ENCODE assay signal across 8 cellular contexts in genomic region chr7:47453093-47454056, GRCh38.
DNase-seq lines count a peak whose midpoint lies in the region; ATAC-seq, FAIRE-seq and TF ChIP-seq lines count a peak whose summit lies in the region.

No MANE protein-coding gene starts in this region.

- H3K4me1 ChIP-seq in endothelial cell of umbilical vein (ENCODE audit: control insufficient read depth, extremely low read depth, insufficient read depth, low read length) (peaks cover 46% of the 10 kb centered on the region), muscle layer of duodenum (ENCODE audit: control insufficient read depth in 1 of 2, insufficient read depth in 2 of 2, low read length in 2 of 2) (peaks cover 16 to 28% of the 10 kb centered on the region in 2 donors)

- H3K4me3 ChIP-seq in endothelial cell of umbilical vein (replicated peaks in 1 of 3; ENCODE audit: insufficient read depth in 1 of 3, low read depth in 1 of 3, low read length in 3 of 3), result peak overlapping the region in 2 of 3 experiments; percentile 38 to 72
- H3K4me3 ChIP-seq in muscle layer of duodenum (ENCODE audit: low read depth in 1 of 2, low read length in 2 of 2), result no peak overlapping the region

- CTCF ChIA-PET in endothelial cell of umbilical vein (lab: Charles Lee), result interaction anchor here (0.9 to 4.5 kb wide), 9 partner anchors 8 to 366 kb away, joined by 3 to 24 read pairs (median 7); no protein-coding TSS in a partner anchor

- intact Hi-C loops in endothelial cell of umbilical vein (cut with micrococcal nuclease), result loop anchor here (1.0 to 10.0 kb wide), 7 partner anchors 22 to 631 kb away; partner anchors contain the start of genes TNS3 and UPP1
- intact Hi-C loops in activated T-helper 1 cell treated with anti-CD3 and anti-CD28 coated beads, Interleukin-12 subunit alpha, Interleukin-12 subunit beta, Interleukin-2, Interleukin-4 antibody, amounts not matched to agents 30 ng/mL and 10 ng/mL and 1 ng/mL, durations not matched to agents 14 hours and 24 hours and 36 hours (cut with micrococcal nuclease), result no loop called here

- H3K9me3 Mint-ChIP-seq in activated T-helper 1 cell treated with anti-CD3 and anti-CD28 coated beads, Interleukin-12 subunit alpha, Interleukin-12 subunit beta, Interleukin-2, Interleukin-4 antibody, amounts not matched to agents 30 ng/mL and 10 ng/mL and 1 ng/mL, durations not matched to agents 14 hours and 24 hours and 36 hours, result no peaks in the 10 kb centered on the region

- no peaks in the 10 kb centered on the region for H4K20me1 ChIP-seq in endothelial cell of umbilical vein (replicated peaks; ENCODE audit: control insufficient read depth, extremely low read depth, insufficient read depth, low read length)

- H3K9ac ChIP-seq in endothelial cell of umbilical vein (replicated peaks; ENCODE audit: extremely low read depth, insufficient read depth, low read length), result peak overlapping the region; percentile 94

- no TSS peak for BruUV-seq in endothelial cell of umbilical vein (replicated peaks; lab: Mats Ljungman, UMichigan)

- H3K36me3 Mint-ChIP-seq in activated T-helper 1 cell treated with anti-CD3 and anti-CD28 coated beads, Interleukin-12 subunit alpha, Interleukin-12 subunit beta, Interleukin-2, Interleukin-4 antibody, amounts not matched to agents 30 ng/mL and 10 ng/mL and 1 ng/mL, durations not matched to agents 14 hours and 24 hours and 36 hours (ENCODE audit: low read depth), result no peaks in the 10 kb centered on the region

- DNase-seq in AG20443 (ENCODE audit: low spot score) (peak; percentile 85), NCI-H69 (lab: John Stamatoyannopoulos, UW) (peak; percentile 77), endothelial cell of umbilical vein (ENCODE audit: low read depth, low spot score) (peak; percentile 74)
- no peak for DNase-seq in activated T-helper 1 cell treated with anti-CD3 and anti-CD28 coated beads, Interleukin-12 subunit alpha, Interleukin-12 subunit beta, Interleukin-2, Interleukin-4 antibody, amounts not matched to agents 30 ng/mL and 10 ng/mL and 1 ng/mL, durations not matched to agents 14 hours and 24 hours and 36 hours (ENCODE audit: low spot score)

- no peaks in the 10 kb centered on the region for H3K4me1 Mint-ChIP-seq in activated T-helper 1 cell treated with anti-CD3 and anti-CD28 coated beads, Interleukin-12 subunit alpha, Interleukin-12 subunit beta, Interleukin-2, Interleukin-4 antibody, amounts not matched to agents 30 ng/mL and 10 ng/mL and 1 ng/mL, durations not matched to agents 14 hours and 24 hours and 36 hours (ENCODE audit: low read depth)

- ATAC-seq in HG02852 (IDR thresholded peaks at IDR 0.05; ENCODE audit: unreplicated experiment) (no peak), HG03175 (IDR thresholded peaks at IDR 0.05; ENCODE audit: unreplicated experiment) (no peak), GM19023 (IDR thresholded peaks at IDR 0.05; ENCODE audit: unreplicated experiment) (no peak)

- TF ChIP-seq CTCF in endothelial cell of umbilical vein (IDR thresholded peaks at IDR 0.05; ENCODE audit: extremely low read depth in 1 of 2, insufficient read depth in 1 of 2, low read depth in 1 of 2, low read length in 2 of 2), result no peak

- peak overlapping the region; percentile 99 for H3K27ac ChIP-seq in endothelial cell of umbilical vein (ENCODE audit: insufficient read depth, low read depth, low read length)
- H3K27ac ChIP-seq in muscle layer of duodenum (ENCODE audit: low read length), result peak overlapping the region; percentile 41

- H3K79me2 ChIP-seq in endothelial cell of umbilical vein (ENCODE audit: control insufficient read depth, insufficient read depth, low read length), result peaks cover 39% of the 10 kb centered on the region

- FAIRE-seq in endothelial cell of umbilical vein (lab: Jason Lieb, UNC), result peak; percentile 92

- H3K9me3 ChIP-seq in endothelial cell of umbilical vein (replicated peaks; ENCODE audit: control insufficient read depth, insufficient read depth, low read length) (no peaks in the 10 kb centered on the region), muscle layer of duodenum (ENCODE audit: control insufficient read depth in 1 of 2, low read length in 2 of 2) (no peaks in the 10 kb centered on the region)

- POLR2A ChIA-PET in endothelial cell of umbilical vein (lab: Charles Lee), result interaction anchor here (0.8 to 1.0 kb wide), 2 partner anchors 18 to 31 kb away, joined by 3 read pairs; no protein-coding TSS in a partner anchor

- no peak for TF ChIP-seq POLR2A in endothelial cell of umbilical vein (IDR thresholded peaks at IDR 0.05; ENCODE audit: low read depth, low read length)

- no peaks in the 10 kb centered on the region for H3K9me1 ChIP-seq in endothelial cell of umbilical vein (replicated peaks; ENCODE audit: control insufficient read depth, extremely low read depth, insufficient read depth, low read length)

- H3K27me3 Mint-ChIP-seq in activated T-helper 1 cell treated with anti-CD3 and anti-CD28 coated beads, Interleukin-12 subunit alpha, Interleukin-12 subunit beta, Interleukin-2, Interleukin-4 antibody, amounts not matched to agents 30 ng/mL and 10 ng/mL and 1 ng/mL, durations not matched to agents 14 hours and 24 hours and 36 hours (ENCODE audit: insufficient read depth), result no peaks in the 10 kb centered on the region

- H3K4me2 ChIP-seq in endothelial cell of umbilical vein (ENCODE audit: insufficient read depth, low read length), result peak overlapping the region; percentile 95

- dilution Hi-C loops in endothelial cell of umbilical vein (cut with MboI; ENCODE audit: extremely low pct_ligation_motif_present, low sequenced_read_pairs), result no loop called here

- H3K36me3 ChIP-seq in endothelial cell of umbilical vein (ENCODE audit: control insufficient read depth in 2 of 2, extremely low read depth in 1 of 2, insufficient read depth in 2 of 2, low read length in 2 of 2), result no peaks in the 10 kb centered on the region
- no peaks in the 10 kb centered on the region for H3K36me3 ChIP-seq in muscle layer of duodenum (ENCODE audit: control insufficient read depth in 1 of 2, insufficient read depth in 2 of 2, low read length in 2 of 2)

- H3K27me3 ChIP-seq in endothelial cell of umbilical vein (ENCODE audit: control insufficient read depth in 2 of 2, insufficient read depth in 2 of 2, low read length in 2 of 2), result no peaks in the 10 kb centered on the region
- H3K27me3 ChIP-seq in muscle layer of duodenum (ENCODE audit: low read depth, low read length), result no peaks in the 10 kb centered on the region

- H3K27ac Mint-ChIP-seq in activated T-helper 1 cell treated with anti-CD3 and anti-CD28 coated beads, Interleukin-12 subunit alpha, Interleukin-12 subunit beta, Interleukin-2, Interleukin-4 antibody, amounts not matched to agents 30 ng/mL and 10 ng/mL and 1 ng/mL, durations not matched to agents 14 hours and 24 hours and 36 hours, result no peak overlapping the region

- peak overlapping the region; percentile 71 for H2AFZ ChIP-seq in endothelial cell of umbilical vein (ENCODE audit: low read depth, low read length)

- H3K4me3 Mint-ChIP-seq in activated T-helper 1 cell treated with anti-CD3 and anti-CD28 coated beads, Interleukin-12 subunit alpha, Interleukin-12 subunit beta, Interleukin-2, Interleukin-4 antibody, amounts not matched to agents 30 ng/mL and 10 ng/mL and 1 ng/mL, durations not matched to agents 14 hours and 24 hours and 36 hours, result no peak overlapping the region

TF ChIP-seq in endothelial cell of umbilical vein, 7 proteins besides CTCF, POLR2A, EP300 and RAD21:
- TF ChIP-seq, protein P1, sequence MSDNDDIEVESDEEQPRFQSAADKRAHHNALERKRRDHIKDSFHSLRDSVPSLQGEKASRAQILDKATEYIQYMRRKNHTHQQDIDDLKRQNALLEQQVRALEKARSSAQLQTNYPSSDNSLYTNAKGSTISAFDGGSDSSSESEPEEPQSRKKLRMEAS (IDR thresholded peaks at IDR 0.05; ENCODE audit: insufficient read depth, insufficient read length), result no peak
- TF ChIP-seq MYC (IDR thresholded peaks at IDR 0.05; ENCODE audit: low read depth, low read length), result no peak
- peak; percentile 68 for TF ChIP-seq GATA2 (IDR thresholded peaks at IDR 0.05; ENCODE audit: insufficient read depth, insufficient read length, low read depth, low read length)
- peak; percentile 50 for TF ChIP-seq POLR2AphosphoS5 (IDR thresholded peaks at IDR 0.05; ENCODE audit: insufficient read depth, low read depth, low read length)
- TF ChIP-seq JUN (IDR thresholded peaks at IDR 0.05; ENCODE audit: borderline replicate concordance, insufficient read depth, insufficient read length, low read depth), result peak; percentile 56
- peak; percentile 73 for TF ChIP-seq FOS (IDR thresholded peaks at IDR 0.05; ENCODE audit: borderline replicate concordance, insufficient read depth, low read length)
- TF ChIP-seq EZH2 (IDR thresholded peaks at IDR 0.05; ENCODE audit: borderline replicate concordance, low read depth, low read length, severe bottlenecking), result no peak

Comparison
In these comparisons a context has a peak if more than half of its experiments do, and no peak if none do; other contexts are left out.
1. H3K4me3 ChIP-seq: peak in endothelial cell of umbilical vein (2 of 3); none in muscle layer of duodenum (0 of 2).